Comparison of ENCODE assay signal across 24 cellular contexts in genomic region chr3:160544837-160545236, GRCh38. TPM values are rescaled to one million over a fixed set of nuclear protein-coding genes. Genes with fewer than 3 reads are reported as not detected.
DNase-seq lines count a peak whose midpoint lies in the region; ATAC-seq, FAIRE-seq and TF ChIP-seq lines count a peak whose summit lies in the region.
"Had no signal": no experiment of that assay in that cellular context is flagged by ENCODE, and none has a peak within 500 bp of the region (broad histone marks: within the 10 kb centered on the region; RNA-seq: fewer than 3 reads in every experiment).

No MANE protein-coding gene starts in this region.

- H3K27me3 ChIP-seq in A673 (replicated peaks; ENCODE audit: insufficient read depth, low read depth, low read length, poor library complexity): no peaks in the 10 kb centered on the region
- H3K27me3 ChIP-seq in foreskin keratinocyte: no peaks in the 10 kb centered on the region
- no peaks in the 10 kb centered on the region for H3K27me3 ChIP-seq in lower lobe of right lung (ENCODE audit: low read depth)
- H3K27me3 ChIP-seq: colonic mucosa, heart left ventricle, suprapubic skin had no signal

- H3K4me1 ChIP-seq in A673 (ENCODE audit: insufficient read depth, low read length, poor library complexity, severe bottlenecking) (peaks cover 14% of the 10 kb centered on the region), foreskin keratinocyte (peaks cover 6% of the 10 kb centered on the region), lower lobe of right lung (peaks cover 5% of the 10 kb centered on the region)
- H3K4me1 ChIP-seq: colonic mucosa had no signal

- H3K27ac Mint-ChIP-seq in activated CD4-positive, alpha-beta T cell treated with anti-CD3 and anti-CD28 coated beads for 36 hours: no peak overlapping the region
- peak overlapping the region in 3 of 6 donors; percentile 5 to 63 (median 40) for H3K27ac Mint-ChIP-seq in immature natural killer cell
- H3K27ac Mint-ChIP-seq: activated naive CD4-positive, alpha-beta T cell treated with anti-CD3 and anti-CD28 coated beads, Interleukin-2, amount 10 ng/mL, durations not matched to agents 7 days and 5 days; activated T-cell treated with anti-CD3 and anti-CD28 coated beads, Interleukin-2, amount 50 U/mL, for 24 hours; IgD-negative memory B cell had no signal

- no peaks in the 10 kb centered on the region for H3K27me3 Mint-ChIP-seq in activated CD4-positive, alpha-beta T cell treated with anti-CD3 and anti-CD28 coated beads for 36 hours
- H3K27me3 Mint-ChIP-seq in immature natural killer cell (ENCODE audit: low read depth in 3 of 3): no peaks in the 10 kb centered on the region
- H3K27me3 Mint-ChIP-seq: activated naive CD4-positive, alpha-beta T cell treated with anti-CD3 and anti-CD28 coated beads, Interleukin-2, amount 10 ng/mL, durations not matched to agents 7 days and 5 days; activated T-cell treated with anti-CD3 and anti-CD28 coated beads, Interleukin-2, amount 50 U/mL, for 24 hours; CD4-positive, CD25-positive, alpha-beta regulatory T cell; IgD-negative memory B cell; progenitor cell of endocrine pancreas had no signal

- H3K27ac ChIP-seq in A673 (ENCODE audit: low read depth, low read length, poor library complexity, severe bottlenecking): no peak overlapping the region
- H3K27ac ChIP-seq in foreskin keratinocyte: no peak overlapping the region
- no peak overlapping the region for H3K27ac ChIP-seq in lower lobe of right lung
- H3K27ac ChIP-seq: colonic mucosa, left ventricle myocardium inferior, suprapubic skin had no signal

- TF ChIP-seq POLR2A in GM12892 (IDR thresholded peaks at IDR 0.05; ENCODE audit: low read depth, low read length): no peak

- H3K4me1 Mint-ChIP-seq in activated CD4-positive, alpha-beta T cell treated with anti-CD3 and anti-CD28 coated beads for 36 hours: peaks cover 68% of the 10 kb centered on the region
- peaks cover 71 to 92% of the 10 kb centered on the region in 2 donors for H3K4me1 Mint-ChIP-seq in immature natural killer cell

- DNase-seq in A673 (ENCODE audit: low spot score) (peak; percentile 33), GM12892 (ENCODE audit: insufficient read length) (no peak), astrocyte of the hippocampus (ENCODE audit: low read depth, low spot score) (peak; percentile 26), kidney glomerular epithelial cell (lab: John Stamatoyannopoulos, UW) (peak; percentile 38), foreskin keratinocyte (no peak), lower lobe of right lung (no peak), immature natural killer cell (no peak)
- DNase-seq in activated CD4-positive, alpha-beta T cell treated with anti-CD3 and anti-CD28 coated beads for 36 hours: no peak
- DNase-seq: activated CD4-positive, CD25-positive, alpha-beta regulatory T cell treated with anti-CD3 and anti-CD28 coated beads, Interleukin-2, amount 50 U/mL, for 72 hours; activated naive CD4-positive, alpha-beta T cell treated with anti-CD3 and anti-CD28 coated beads, Interleukin-2, amount 10 ng/mL, durations not matched to agents 7 days and 5 days; activated T-cell treated with anti-CD3 and anti-CD28 coated beads, Interleukin-2, amount 50 U/mL, for 24 hours; aorta; CD4-positive, CD25-positive, alpha-beta regulatory T cell; colonic mucosa; heart left ventricle; left ventricle myocardium inferior; NCI-H1417; NCI-H526 treated with DMSO at 0.1 percent for 48 hours; Right ventricle myocardium superior had no signal

- H3K36me3 Mint-ChIP-seq in activated CD4-positive, alpha-beta T cell treated with anti-CD3 and anti-CD28 coated beads for 36 hours (ENCODE audit: low read depth): peaks cover 24% of the 10 kb centered on the region
- no peaks in the 10 kb centered on the region for H3K36me3 Mint-ChIP-seq in immature natural killer cell

- FAIRE-seq in GM12892 (lab: Jason Lieb, UNC): peak; percentile 5
- FAIRE-seq: urothelium cell line had no signal

- intact Hi-C loops in A673 (cut with micrococcal nuclease; ENCODE audit: unreplicated experiment) (no loop called here), lower lobe of right lung (cut with DNase I) (no loop called here)
- intact Hi-C loops in activated CD4-positive, alpha-beta T cell treated with anti-CD3 and anti-CD28 coated beads for 36 hours (cut with DNase I, micrococcal nuclease): no loop called here

- ATAC-seq in foreskin keratinocyte: no peak
- no peak for ATAC-seq in lower lobe of right lung
- no peak for ATAC-seq in activated CD4-positive, alpha-beta T cell treated with anti-CD3 and anti-CD28 coated beads for 36 hours
- ATAC-seq: heart left ventricle had no signal

- TF ChIP-seq CTCF in A673 (conservative IDR thresholded peaks at IDR 0.05; ENCODE audit: low read depth, low read length) (no peak), foreskin keratinocyte (conservative IDR thresholded peaks at IDR 0.05) (no peak), lower lobe of right lung (IDR thresholded peaks at IDR 0.05) (no peak)

- H3K4me3 Mint-ChIP-seq in activated CD4-positive, alpha-beta T cell treated with anti-CD3 and anti-CD28 coated beads for 36 hours: no peak overlapping the region
- peak overlapping the region in 1 of 5 donors; percentile 4 for H3K4me3 Mint-ChIP-seq in immature natural killer cell
- H3K4me3 Mint-ChIP-seq: activated naive CD4-positive, alpha-beta T cell treated with anti-CD3 and anti-CD28 coated beads, Interleukin-2, amount 10 ng/mL, durations not matched to agents 7 days and 5 days; activated T-cell treated with anti-CD3 and anti-CD28 coated beads, Interleukin-2, amount 50 U/mL, for 24 hours; IgD-negative memory B cell; neural crest cell had no signal

- H3K9me3 ChIP-seq in A673 (ENCODE audit: low read depth, low read length, poor library complexity, severe bottlenecking): peaks cover 10% of the 10 kb centered on the region
- no peaks in the 10 kb centered on the region for H3K9me3 ChIP-seq in lower lobe of right lung
- H3K9me3 ChIP-seq: colonic mucosa, suprapubic skin had no signal

- CTCF ChIA-PET in A673 (lab: Charles Lee): no interaction called here
- CTCF ChIA-PET in activated CD4-positive, alpha-beta T cell treated with anti-CD3 and anti-CD28 coated beads for 36 hours (lab: Charles Lee): no interaction called here

- H3K4me3 ChIP-seq in A673 (ENCODE audit: low read depth, low read length, poor library complexity, severe bottlenecking): no peak overlapping the region
- no peak overlapping the region for H3K4me3 ChIP-seq in lower lobe of right lung
- H3K4me3 ChIP-seq: colonic mucosa, heart left ventricle, left ventricle myocardium inferior, suprapubic skin had no signal

- no peaks in the 10 kb centered on the region for H3K9me3 Mint-ChIP-seq in activated CD4-positive, alpha-beta T cell treated with anti-CD3 and anti-CD28 coated beads for 36 hours (ENCODE audit: low read depth)
- H3K9me3 Mint-ChIP-seq in immature natural killer cell: no peaks in the 10 kb centered on the region
- H3K9me3 Mint-ChIP-seq: activated naive CD4-positive, alpha-beta T cell treated with anti-CD3 and anti-CD28 coated beads, Interleukin-2, amount 10 ng/mL, durations not matched to agents 7 days and 5 days; IgD-negative memory B cell had no signal

- H3K36me3 ChIP-seq in A673 (ENCODE audit: insufficient read depth, low read length, poor library complexity, severe bottlenecking) (peaks cover 5% of the 10 kb centered on the region), lower lobe of right lung (no peaks in the 10 kb centered on the region)
- H3K36me3 ChIP-seq: colonic mucosa, heart left ventricle, left ventricle myocardium inferior, suprapubic skin had no signal

- POLR2A ChIA-PET in A673 (lab: Charles Lee; ENCODE audit: low non-redundant PET): no interaction called here
- POLR2A ChIA-PET in activated CD4-positive, alpha-beta T cell treated with anti-CD3 and anti-CD28 coated beads for 36 hours (lab: Charles Lee): no interaction called here

- no TSS peak for BruUV-seq in A673 (replicated peaks; lab: Mats Ljungman, UMichigan)

RNA-seq across cellular contexts. Expression of gene KPNA4, which starts 20.5 kb away (rescaled TPM):
- 85.7 and 88.5 TPM in 2 replicates for total RNA-seq in A673 (2021)
- 18.7 TPM for polyA plus RNA-seq in GM12892 (2012; ENCODE audit: missing spikeins)
- 52.4 and 55.5 TPM in 2 replicates for total RNA-seq in foreskin keratinocyte
- 13.6 and 15.2 TPM in 2 replicates for polyA plus RNA-seq in foreskin keratinocyte
- 61.6 TPM for total RNA-seq in lower lobe of right lung
- total RNA-seq in activated CD4-positive, alpha-beta T cell treated with anti-CD3 and anti-CD28 coated beads for 36 hours: 10 to 100 TPM; 57.0 to 68.5 TPM
- polyA plus RNA-seq in immature natural killer cell: 10 to 100 TPM; 10.5 to 12.0 (median 10.9) TPM

Comparison
In these comparisons a context has a peak if more than half of its experiments do, and no peak if none do; other contexts are left out.
1. DNase-seq: peak in A673 (single experiment), astrocyte of the hippocampus (single experiment) and kidney glomerular epithelial cell (single experiment); none in GM12892 (single experiment), foreskin keratinocyte (0 of 2), lower lobe of right lung (single experiment), activated CD4-positive, alpha-beta T cell treated with anti-CD3 and anti-CD28 coated beads for 36 hours (single experiment) and immature natural killer cell (0 of 3).